Comparison of ENCODE assay signal across 22 cellular contexts in genomic region chr2:58920001-58920400, GRCh38.
"Had no signal": no experiment of that assay in that cellular context is flagged by ENCODE, and none has a peak within 500 bp of the region (broad histone marks: within the 10 kb centered on the region; RNA-seq: fewer than 3 reads in every experiment).

No MANE protein-coding gene starts in this region.

- H3K9me3 Mint-ChIP-seq: activated B cell treated with CpG ODN at 0.5 μM for 24 hours; activated CD8-positive, alpha-beta T cell treated with anti-CD3 and anti-CD28 coated beads for 36 hours; activated T-cell treated with anti-CD3 and anti-CD28 coated beads, Interleukin-2, amount 50 U/mL, for 4 hours; stimulated activated naive B cell treated with anti-CD40 and anti-IgM and Interleukin-4, amounts not matched to agents 10 μg/mL and 1 μg/mL and 100 μg/mL, for 72 hours; T-helper 2 cell treated with Interferon-gamma antibody and Interleukin-4, amounts not matched to agents 5 μg/mL and 100 μg/mL, for 36 hours had no signal

- H3K4me1 Mint-ChIP-seq: activated B cell treated with CpG ODN at 0.5 μM for 24 hours; activated T-helper 17 cell treated with anti-CD3 and anti-CD28 coated beads, Interleukin-2, amount 50 U/mL, for 72 hours; stimulated activated naive B cell treated with anti-CD40 and anti-IgM and Interleukin-4, amounts not matched to agents 10 μg/mL and 1 μg/mL and 100 μg/mL, for 72 hours had no signal

- H3K27ac ChIP-seq: left lung, right atrium auricular region, suprapubic skin, tibial artery, upper lobe of right lung had no signal

- H3K27me3 Mint-ChIP-seq: activated CD8-positive, alpha-beta T cell treated with anti-CD3 and anti-CD28 coated beads for 36 hours; activated T-helper 17 cell treated with anti-CD3 and anti-CD28 coated beads, Interleukin-2, amount 50 U/mL, for 72 hours; natural killer cell treated with Interleukin-12 subunit alpha and Interleukin-12 subunit beta and Interleukin-15 and Interleukin-18, amount 100 ng/mL, for 72 hours; stimulated activated naive B cell treated with anti-CD40 and anti-IgM and Interleukin-4, amounts not matched to agents 10 μg/mL and 1 μg/mL and 100 μg/mL, for 72 hours had no signal

- ATAC-seq: activated CD8-positive, alpha-beta T cell treated with anti-CD3 and anti-CD28 coated beads for 36 hours; activated T-cell treated with anti-CD3 and anti-CD28 coated beads, Interleukin-2, amount 50 U/mL, for 4 hours; activated T-helper 17 cell treated with anti-CD3 and anti-CD28 coated beads, Interleukin-2, amount 50 U/mL, for 72 hours; left lung; natural killer cell treated with Interleukin-12 subunit alpha and Interleukin-12 subunit beta and Interleukin-15 and Interleukin-18, amount 100 ng/mL, for 72 hours; stimulated activated naive B cell treated with anti-CD40 and anti-IgM and Interleukin-4, amounts not matched to agents 10 μg/mL and 1 μg/mL and 100 μg/mL, for 72 hours; upper lobe of right lung had no signal

- H3K4me3 ChIP-seq: left lung, lung, right atrium auricular region, suprapubic skin, tibial artery, upper lobe of right lung had no signal

- H3K4me1 ChIP-seq: left lung, right atrium auricular region, suprapubic skin, tibial artery, upper lobe of right lung had no signal

- DNase-seq: activated B cell treated with CpG ODN at 0.5 μM for 24 hours; activated CD4-positive, alpha-beta T cell treated with anti-CD3 and anti-CD28 coated beads, Interleukin-2, amount 50 U/mL, for 1 hour; activated CD8-positive, alpha-beta T cell treated with anti-CD3 and anti-CD28 coated beads for 36 hours; activated gamma-delta T cell treated with Interleukin-2 at 50 U/mL for 16 hours; activated naive CD4-positive, alpha-beta T cell treated with anti-CD3 and anti-CD28 coated beads, Interleukin-2, amount 50 U/mL, for 16 hours; activated T-cell treated with anti-CD3 and anti-CD28 coated beads, Interleukin-2, amount 50 U/mL, for 4 hours; amniotic stem cell; cerebellar nuclear complex; cortex of kidney; left lung; mesendoderm; stimulated activated CD4-positive, alpha-beta T cell treated with anti-CD3 and anti-CD28 coated beads, Interleukin-15, amount 100 ng/mL, for 24 hours; stimulated activated CD4-positive, alpha-beta T cell treated with anti-CD3 and anti-CD28 coated beads, Interleukin-2, amount 100 ng/mL, for 24 hours; stimulated activated naive B cell treated with anti-CD40 and anti-IgM and Interleukin-4, amounts not matched to agents 10 μg/mL and 1 μg/mL and 100 μg/mL, for 72 hours; tibial artery; upper lobe of right lung had no signal

- H3K9me3 ChIP-seq: left lung, right atrium auricular region, suprapubic skin, tibial artery, upper lobe of right lung had no signal

- H3K36me3 ChIP-seq: left lung, right atrium auricular region, suprapubic skin, tibial artery, upper lobe of right lung had no signal

- H3K4me3 Mint-ChIP-seq: activated B cell treated with CpG ODN at 0.5 μM for 24 hours; activated CD8-positive, alpha-beta T cell treated with anti-CD3 and anti-CD28 coated beads for 36 hours; activated T-cell treated with anti-CD3 and anti-CD28 coated beads, Interleukin-2, amount 50 U/mL, for 4 hours; activated T-helper 17 cell treated with anti-CD3 and anti-CD28 coated beads, Interleukin-2, amount 50 U/mL, for 72 hours; natural killer cell treated with Interleukin-12 subunit alpha and Interleukin-12 subunit beta and Interleukin-15 and Interleukin-18, amount 100 ng/mL, for 72 hours; stimulated activated naive B cell treated with anti-CD40 and anti-IgM and Interleukin-4, amounts not matched to agents 10 μg/mL and 1 μg/mL and 100 μg/mL, for 72 hours; T-helper 2 cell treated with Interferon-gamma antibody and Interleukin-4, amounts not matched to agents 5 μg/mL and 100 μg/mL, for 36 hours had no signal

- H3K27ac Mint-ChIP-seq: activated B cell treated with CpG ODN at 0.5 μM for 24 hours; activated CD8-positive, alpha-beta T cell treated with anti-CD3 and anti-CD28 coated beads for 36 hours; activated T-helper 17 cell treated with anti-CD3 and anti-CD28 coated beads, Interleukin-2, amount 50 U/mL, for 72 hours; natural killer cell treated with Interleukin-12 subunit alpha and Interleukin-12 subunit beta and Interleukin-15 and Interleukin-18, amount 100 ng/mL, for 72 hours; stimulated activated naive B cell treated with anti-CD40 and anti-IgM and Interleukin-4, amounts not matched to agents 10 μg/mL and 1 μg/mL and 100 μg/mL, for 72 hours; T-helper 2 cell treated with Interferon-gamma antibody and Interleukin-4, amounts not matched to agents 5 μg/mL and 100 μg/mL, for 36 hours had no signal

- H3K27me3 ChIP-seq: left lung, right atrium auricular region, suprapubic skin, tibial artery, upper lobe of right lung had no signal
